ENCODE assay signal across 17 cellular contexts in genomic region chr9:87663556-87663955, GRCh38.
DNase-seq lines count a peak whose midpoint lies in the region; ATAC-seq, FAIRE-seq and TF ChIP-seq lines count a peak whose summit lies in the region.
"Had no signal": no experiment of that assay in that cellular context is flagged by ENCODE, and none has a peak within 500 bp of the region (broad histone marks: within the 10 kb centered on the region; RNA-seq: fewer than 3 reads in every experiment).

No MANE protein-coding gene starts in this region.

- H4K8ac ChIP-seq in mesenchymal stem cell (ENCODE audit: low read length) = no peak overlapping the region

- peaks cover 17% of the 10 kb centered on the region for H3K4me1 Mint-ChIP-seq in astrocyte (ENCODE audit: low read depth, unreplicated experiment)
- H3K4me1 Mint-ChIP-seq in stimulated activated effector memory CD8-positive, alpha-beta T cell treated with anti-CD3 and anti-CD28 coated beads, Interleukin-12 subunit alpha, Interleukin-12 subunit beta, amount 100 ng/mL, for 72 hours = peaks cover 12% of the 10 kb centered on the region
- peaks cover 3% of the 10 kb centered on the region for H3K4me1 Mint-ChIP-seq in activated naive CD8-positive, alpha-beta T cell treated with anti-CD3 and anti-CD28 coated beads, Interleukin-2, amount 50 U/mL, for 24 hours

- intact Hi-C loops in Right ventricle myocardium superior (cut with DNase I) = loop anchor here (2.0 to 10.0 kb wide), 2 partner anchors 327 to 1249 kb away; no protein-coding TSS in a partner anchor

- H3K79me1 ChIP-seq in mesenchymal stem cell (replicated peaks; ENCODE audit: low read length, poor library complexity, severe bottlenecking) = peaks cover 44% of the 10 kb centered on the region

- peak overlapping the region; percentile 11 for H3K27ac Mint-ChIP-seq in astrocyte (ENCODE audit: unreplicated experiment)
- peak overlapping the region; percentile 7 for H3K27ac Mint-ChIP-seq in stimulated activated effector memory CD8-positive, alpha-beta T cell treated with anti-CD3 and anti-CD28 coated beads, Interleukin-12 subunit alpha, Interleukin-12 subunit beta, amount 100 ng/mL, for 72 hours
- H3K27ac Mint-ChIP-seq in activated naive CD8-positive, alpha-beta T cell treated with anti-CD3 and anti-CD28 coated beads, Interleukin-2, amount 50 U/mL, for 24 hours = no peak overlapping the region
- H3K27ac Mint-ChIP-seq: CD8-positive, alpha-beta T cell had no signal

- no peak overlapping the region for H2BK12ac ChIP-seq in mesenchymal stem cell (ENCODE audit: low read length in 2 of 2)

- no peak overlapping the region for H3K23ac ChIP-seq in mesenchymal stem cell (ENCODE audit: low read length in 2 of 2)

- H3K27me3 ChIP-seq in Karpas-422 (ENCODE audit: low read length) (no peaks in the 10 kb centered on the region), astrocyte (ENCODE audit: insufficient read depth, low read length) (no peaks in the 10 kb centered on the region), mesenchymal stem cell (ENCODE audit: control insufficient read depth in 1 of 2, insufficient read depth in 1 of 2, low read length in 2 of 2) (peaks cover 0 to 6% of the 10 kb centered on the region in 2 experiments)
- H3K27me3 ChIP-seq: BLaER1 treated with 17β-estradiol and CSF1 and Interleukin-3, amounts not matched to agents 10 nM and 100 nM; SJCRH30 had no signal

- H3K9ac ChIP-seq in Karpas-422 (ENCODE audit: low read length) (no peak overlapping the region), astrocyte (ENCODE audit: low read length) (no peak overlapping the region), mesenchymal stem cell (ENCODE audit: low read length) (no peak overlapping the region)
- H3K9ac ChIP-seq: BLaER1 treated with 17β-estradiol and CSF1 and Interleukin-3, amounts not matched to agents 10 nM and 100 nM; KMS-11 had no signal

- H3K4me3 Mint-ChIP-seq in astrocyte (ENCODE audit: unreplicated experiment) = no peak overlapping the region
- no peak overlapping the region for H3K4me3 Mint-ChIP-seq in stimulated activated effector memory CD8-positive, alpha-beta T cell treated with anti-CD3 and anti-CD28 coated beads, Interleukin-12 subunit alpha, Interleukin-12 subunit beta, amount 100 ng/mL, for 72 hours
- H3K4me3 Mint-ChIP-seq in activated naive CD8-positive, alpha-beta T cell treated with anti-CD3 and anti-CD28 coated beads, Interleukin-2, amount 50 U/mL, for 24 hours = no peak overlapping the region
- H3K4me3 Mint-ChIP-seq: CD8-positive, alpha-beta T cell had no signal

- H3K18ac ChIP-seq in mesenchymal stem cell (ENCODE audit: low read depth in 1 of 2, low read length in 2 of 2) = no peak overlapping the region

- H3K36me3 Mint-ChIP-seq in astrocyte (ENCODE audit: low read depth, unreplicated experiment) = peaks cover 15% of the 10 kb centered on the region
- no peaks in the 10 kb centered on the region for H3K36me3 Mint-ChIP-seq in stimulated activated effector memory CD8-positive, alpha-beta T cell treated with anti-CD3 and anti-CD28 coated beads, Interleukin-12 subunit alpha, Interleukin-12 subunit beta, amount 100 ng/mL, for 72 hours
- no peaks in the 10 kb centered on the region for H3K36me3 Mint-ChIP-seq in activated naive CD8-positive, alpha-beta T cell treated with anti-CD3 and anti-CD28 coated beads, Interleukin-2, amount 50 U/mL, for 24 hours (ENCODE audit: low read depth)
- H3K36me3 Mint-ChIP-seq: CD8-positive, alpha-beta T cell had no signal

- TF ChIP-seq CTCF in astrocyte (IDR thresholded peaks at IDR 0.05; ENCODE audit: insufficient read depth, low read depth, low read length) = no peak

- H3K27me3 Mint-ChIP-seq in astrocyte (ENCODE audit: low read depth, unreplicated experiment) = no peaks in the 10 kb centered on the region
- H3K27me3 Mint-ChIP-seq in activated naive CD8-positive, alpha-beta T cell treated with anti-CD3 and anti-CD28 coated beads, Interleukin-2, amount 50 U/mL, for 24 hours = peaks cover 3% of the 10 kb centered on the region

- FAIRE-seq in astrocyte (lab: Jason Lieb, UNC) = no peak
- FAIRE-seq: GM12891 had no signal

- peak; percentile 62 for DNase-seq in Karpas-422
- DNase-seq in astrocyte (ENCODE audit: low read depth) = no peak
- DNase-seq in mesenchymal stem cell = no peak
- DNase-seq in stimulated activated effector memory CD8-positive, alpha-beta T cell treated with anti-CD3 and anti-CD28 coated beads, Interleukin-12 subunit alpha, Interleukin-12 subunit beta, amount 100 ng/mL, for 72 hours (ENCODE audit: low spot score in 2 of 2) = no peak
- no peak for DNase-seq in activated naive CD8-positive, alpha-beta T cell treated with anti-CD3 and anti-CD28 coated beads, Interleukin-2, amount 50 U/mL, for 24 hours
- no peak for DNase-seq in Right ventricle myocardium superior
- no peak for DNase-seq in HT-29 (ENCODE audit: low spot score)
- DNase-seq: GOT3, NCI-H187, NCI-H2107, NCI-H510A had no signal

- H3K27ac ChIP-seq in Karpas-422 (ENCODE audit: low read length) (no peak overlapping the region), astrocyte (ENCODE audit: low read depth, low read length) (no peak overlapping the region), mesenchymal stem cell (ENCODE audit: low read length, poor library complexity, severe bottlenecking) (no peak overlapping the region)
- H3K27ac ChIP-seq: BLaER1 treated with 17β-estradiol and CSF1 and Interleukin-3, amounts not matched to agents 10 nM and 100 nM; KMS-11; PC-9; SJCRH30 had no signal

- H2BK15ac ChIP-seq in mesenchymal stem cell (ENCODE audit: low read depth, poor library complexity, severe bottlenecking) = no peak overlapping the region

- no peaks in the 10 kb centered on the region for H3K36me3 ChIP-seq in Karpas-422 (ENCODE audit: insufficient read depth, low read length)
- no peaks in the 10 kb centered on the region for H3K36me3 ChIP-seq in astrocyte (ENCODE audit: insufficient read depth, low read length)
- peaks cover 2 to 67% of the 10 kb centered on the region in 2 experiments for H3K36me3 ChIP-seq in mesenchymal stem cell (ENCODE audit: control insufficient read depth in 1 of 2, insufficient read depth in 2 of 2, low read depth in 1 of 2, low read length in 2 of 2)

- no peak for ATAC-seq in stimulated activated effector memory CD8-positive, alpha-beta T cell treated with anti-CD3 and anti-CD28 coated beads, Interleukin-12 subunit alpha, Interleukin-12 subunit beta, amount 100 ng/mL, for 72 hours
- no peak for ATAC-seq in activated naive CD8-positive, alpha-beta T cell treated with anti-CD3 and anti-CD28 coated beads, Interleukin-2, amount 50 U/mL, for 24 hours
- no peak for ATAC-seq in Right ventricle myocardium superior (ENCODE audit: poor library complexity)
- ATAC-seq: CD8-positive, alpha-beta T cell had no signal

- no peak overlapping the region for H3K14ac ChIP-seq in mesenchymal stem cell (ENCODE audit: low read length in 2 of 2)

- H2BK5ac ChIP-seq in mesenchymal stem cell (ENCODE audit: low read depth, low read length, poor library complexity, severe bottlenecking) = no peak overlapping the region

- no peaks in the 10 kb centered on the region for H3K4me1 ChIP-seq in Karpas-422 (ENCODE audit: low read length)
- no peaks in the 10 kb centered on the region for H3K4me1 ChIP-seq in astrocyte (ENCODE audit: insufficient read depth, low read length)
- H3K4me1 ChIP-seq in mesenchymal stem cell (ENCODE audit: control insufficient read depth, insufficient read depth, low read depth, low read length) = peaks cover 5% of the 10 kb centered on the region

- H3K4me2 ChIP-seq in Karpas-422 (ENCODE audit: low read depth, low read length, poor library complexity, severe bottlenecking) (no peak overlapping the region), astrocyte (ENCODE audit: low read length) (no peak overlapping the region), mesenchymal stem cell (ENCODE audit: low read length, poor library complexity, severe bottlenecking) (no peak overlapping the region)
- H3K4me2 ChIP-seq: KMS-11, PC-9 had no signal

- H4K20me1 ChIP-seq in Karpas-422 (ENCODE audit: insufficient read depth, low read depth, low read length) (no peaks in the 10 kb centered on the region), astrocyte (ENCODE audit: insufficient read depth, low read length) (no peaks in the 10 kb centered on the region)
- H4K20me1 ChIP-seq: BLaER1 treated with 17β-estradiol and CSF1 and Interleukin-3, amounts not matched to agents 10 nM and 100 nM had no signal

- no peak overlapping the region for H4K91ac ChIP-seq in mesenchymal stem cell (ENCODE audit: low read length)

- 83% methylated on average over 6 of the region's 6 CpGs for WGBS in mesenchymal stem cell

- no peaks in the 10 kb centered on the region for H3K9me2 ChIP-seq in Karpas-422 (replicated peaks; ENCODE audit: insufficient read depth, low read length)

- H2BK120ac ChIP-seq in mesenchymal stem cell (ENCODE audit: low read depth, low read length) = no peak overlapping the region

- H3K4me3 ChIP-seq in Karpas-422 (ENCODE audit: low read length) (no peak overlapping the region), astrocyte (ENCODE audit: insufficient read depth, low read depth, low read length) (no peak overlapping the region), mesenchymal stem cell (ENCODE audit: insufficient read depth in 1 of 2, low read depth in 1 of 2, low read length in 2 of 2) (no peak overlapping the region)
- H3K4me3 ChIP-seq: BLaER1 treated with 17β-estradiol and CSF1 and Interleukin-3, amounts not matched to agents 10 nM and 100 nM; PC-9; SJCRH30 had no signal

- H3K4ac ChIP-seq in mesenchymal stem cell (ENCODE audit: low read depth in 1 of 2, low read length in 2 of 2) = no peak overlapping the region

- peak overlapping the region; percentile 21 for H2AK5ac ChIP-seq in mesenchymal stem cell (ENCODE audit: low read length, severe bottlenecking)

- H3K79me2 ChIP-seq in Karpas-422 (ENCODE audit: low read length) = no peaks in the 10 kb centered on the region
- no peaks in the 10 kb centered on the region for H3K79me2 ChIP-seq in astrocyte (ENCODE audit: insufficient read depth, low read length)

- H3K9me3 Mint-ChIP-seq in astrocyte (ENCODE audit: unreplicated experiment) = peaks cover 3% of the 10 kb centered on the region
- H3K9me3 Mint-ChIP-seq in stimulated activated effector memory CD8-positive, alpha-beta T cell treated with anti-CD3 and anti-CD28 coated beads, Interleukin-12 subunit alpha, Interleukin-12 subunit beta, amount 100 ng/mL, for 72 hours = peaks cover 2% of the 10 kb centered on the region
- H3K9me3 Mint-ChIP-seq in activated naive CD8-positive, alpha-beta T cell treated with anti-CD3 and anti-CD28 coated beads, Interleukin-2, amount 50 U/mL, for 24 hours = no peaks in the 10 kb centered on the region
- H3K9me3 Mint-ChIP-seq: CD8-positive, alpha-beta T cell had no signal

- H2AFZ ChIP-seq in Karpas-422 (ENCODE audit: low read length) (no peak overlapping the region), astrocyte (ENCODE audit: low read depth, low read length) (no peak overlapping the region), mesenchymal stem cell (ENCODE audit: low read depth, low read length) (no peak overlapping the region)
- H2AFZ ChIP-seq: PC-9 had no signal

- peaks cover 9% of the 10 kb centered on the region for H3K9me3 ChIP-seq in Karpas-422 (ENCODE audit: low read length)
- H3K9me3 ChIP-seq in astrocyte (ENCODE audit: insufficient read depth, low read depth, low read length) = peaks cover 5% of the 10 kb centered on the region
- peaks cover 8% of the 10 kb centered on the region for H3K9me3 ChIP-seq in mesenchymal stem cell (ENCODE audit: control insufficient read depth, low read length)
- H3K9me3 ChIP-seq: SJCRH30 had no signal
